Comparison of ENCODE assay signal across 21 cellular contexts in genomic region chr6:53724501-53724900, GRCh38.
"Had no signal": no experiment of that assay in that cellular context is flagged by ENCODE, and none has a peak within 500 bp of the region (broad histone marks: within the 10 kb centered on the region; RNA-seq: fewer than 3 reads in every experiment).

No MANE protein-coding gene starts in this region.

- H3K4me3 ChIP-seq: colonic mucosa, hepatocyte, left lung, right atrium auricular region, suprapubic skin, upper lobe of left lung had no signal

- H3K4me2 ChIP-seq: hepatocyte had no signal

- H2AFZ ChIP-seq: hepatocyte had no signal

- H3K9me3 ChIP-seq: colonic mucosa, left lung, right atrium auricular region, suprapubic skin, upper lobe of left lung had no signal

- H3K9me3 Mint-ChIP-seq: activated CD8-positive, alpha-beta T cell treated with anti-CD3 and anti-CD28 coated beads for 36 hours; activated T-cell treated with anti-CD3 and anti-CD28 coated beads, Interleukin-2, amount 50 U/mL, for 24 hours; activated T-helper 2 cell treated with anti-CD3 and anti-CD28 coated beads, Interferon-gamma antibody, Interleukin-2, Interleukin-4, amounts not matched to agents 10 μg/mL and 5 μg/mL and 100 μg/mL, durations not matched to agents 14 hours and 24 hours and 36 hours; stimulated activated naive CD8-positive, alpha-beta T cell treated with anti-CD3 and anti-CD28 coated beads, Interleukin-15, amount 100 ng/mL, for 72 hours; T-helper 2 cell treated with Interferon-gamma antibody and Interleukin-4, amounts not matched to agents 5 μg/mL and 100 μg/mL, for 36 hours had no signal

- H3K79me2 ChIP-seq: hepatocyte had no signal

- H3K36me3 ChIP-seq: brain microvascular endothelial cell, colonic mucosa, left lung, right atrium auricular region, suprapubic skin, upper lobe of left lung had no signal

- H3K27ac Mint-ChIP-seq: activated CD8-positive, alpha-beta T cell treated with anti-CD3 and anti-CD28 coated beads for 36 hours; activated T-cell treated with anti-CD3 and anti-CD28 coated beads, Interleukin-2, amount 50 U/mL, for 24 hours; activated T-helper 2 cell treated with anti-CD3 and anti-CD28 coated beads, Interferon-gamma antibody, Interleukin-2, Interleukin-4, amounts not matched to agents 10 μg/mL and 5 μg/mL and 100 μg/mL, durations not matched to agents 14 hours and 24 hours and 36 hours; progenitor cell of endocrine pancreas; stimulated activated naive CD8-positive, alpha-beta T cell treated with anti-CD3 and anti-CD28 coated beads, Interleukin-15, amount 100 ng/mL, for 72 hours; T-helper 2 cell treated with Interferon-gamma antibody and Interleukin-4, amounts not matched to agents 5 μg/mL and 100 μg/mL, for 36 hours had no signal

- H3K4me1 ChIP-seq: colonic mucosa had no signal

- DNase-seq: activated CD4-positive, alpha-beta T cell treated with anti-CD3 and anti-CD28 coated beads for 48 hours; activated CD4-positive, CD25-positive, alpha-beta regulatory T cell; activated CD8-positive, alpha-beta T cell treated with anti-CD3 and anti-CD28 coated beads for 36 hours; activated naive CD4-positive, alpha-beta T cell treated with Interleukin-2 at 50 U/mL for 16 hours; activated T-cell treated with anti-CD3 and anti-CD28 coated beads, Interleukin-2, amount 50 U/mL, for 24 hours; anterior cingulate cortex; brain microvascular endothelial cell; central memory CD4-positive, alpha-beta T cell; colonic mucosa; foreskin keratinocyte; left lung; stimulated activated CD4-positive, alpha-beta T cell treated with anti-CD3 and anti-CD28 coated beads, Interleukin-15, amount 100 ng/mL, for 24 hours; stimulated activated CD4-positive, alpha-beta T cell treated with anti-CD3 and anti-CD28 coated beads, Interleukin-2, amount 100 ng/mL, for 48 hours; stimulated activated naive CD8-positive, alpha-beta T cell treated with anti-CD3 and anti-CD28 coated beads, Interleukin-15, amount 100 ng/mL, for 72 hours; upper lobe of left lung had no signal

- H3K4me3 Mint-ChIP-seq: activated CD8-positive, alpha-beta T cell treated with anti-CD3 and anti-CD28 coated beads for 36 hours; activated T-cell treated with anti-CD3 and anti-CD28 coated beads, Interleukin-2, amount 50 U/mL, for 24 hours; stimulated activated naive CD8-positive, alpha-beta T cell treated with anti-CD3 and anti-CD28 coated beads, Interleukin-15, amount 100 ng/mL, for 72 hours; T-helper 2 cell treated with Interferon-gamma antibody and Interleukin-4, amounts not matched to agents 5 μg/mL and 100 μg/mL, for 36 hours had no signal

- H3K27me3 ChIP-seq: brain microvascular endothelial cell, colonic mucosa, foreskin keratinocyte, hepatocyte, right atrium auricular region, suprapubic skin, upper lobe of left lung had no signal

- H3K27ac ChIP-seq: brain microvascular endothelial cell, colonic mucosa, foreskin keratinocyte, hepatocyte, left lung, right atrium auricular region, suprapubic skin, upper lobe of left lung had no signal

- ATAC-seq: activated CD8-positive, alpha-beta T cell treated with anti-CD3 and anti-CD28 coated beads for 36 hours; foreskin keratinocyte; left lung; stimulated activated naive CD8-positive, alpha-beta T cell treated with anti-CD3 and anti-CD28 coated beads, Interleukin-15, amount 100 ng/mL, for 72 hours had no signal
